1 cellular context compared by ENCODE assay signal in the genomic region with DNA sequence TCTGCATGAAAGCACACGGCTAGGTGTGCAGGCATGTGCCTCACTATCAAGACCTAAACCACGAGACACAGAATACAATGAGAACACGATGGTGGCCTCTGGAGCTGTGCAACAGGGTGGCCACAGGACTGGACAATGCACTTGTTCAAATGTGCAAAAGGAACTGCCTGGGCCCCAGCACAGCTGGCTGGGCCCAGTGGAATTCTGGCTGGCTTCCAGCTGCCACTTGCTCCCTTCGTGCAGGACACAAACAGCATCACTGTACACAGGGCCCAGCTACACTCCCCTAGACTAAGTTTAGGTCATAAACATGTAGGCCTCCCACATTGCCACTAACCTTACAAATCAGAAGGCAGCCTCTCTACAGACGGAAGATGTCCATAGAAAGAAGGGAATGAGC.
TF ChIP-seq lines count a peak whose summit lies in the region.

No MANE protein-coding gene starts in this region.

TF ChIP-seq in HepG2, 621 proteins besides CTCF, POLR2A, EP300 and RAD21 (continued from another document and continues in another):
- peak; percentile 48 for TF ChIP-seq TEAD3 (CRISPR knock-in tag; optimal IDR thresholded peaks at IDR 0.05; ENCODE audit: borderline replicate concordance)
- no peak for TF ChIP-seq ELF1 (CRISPR knock-in tag; IDR thresholded peaks at IDR 0.05)
- no peak for TF ChIP-seq TAF1 (CRISPR knock-in tag; IDR thresholded peaks at IDR 0.05)
- TF ChIP-seq NFYC (CRISPR knock-in tag; IDR thresholded peaks at IDR 0.05): no peak
- no peak for TF ChIP-seq ZNF703 (CRISPR knock-in tag; IDR thresholded peaks at IDR 0.05; ENCODE audit: borderline replicate concordance)
- no peak for TF ChIP-seq ZNF724P (CRISPR knock-in tag; IDR thresholded peaks at IDR 0.05; ENCODE audit: borderline replicate concordance)
- TF ChIP-seq, protein P1, sequence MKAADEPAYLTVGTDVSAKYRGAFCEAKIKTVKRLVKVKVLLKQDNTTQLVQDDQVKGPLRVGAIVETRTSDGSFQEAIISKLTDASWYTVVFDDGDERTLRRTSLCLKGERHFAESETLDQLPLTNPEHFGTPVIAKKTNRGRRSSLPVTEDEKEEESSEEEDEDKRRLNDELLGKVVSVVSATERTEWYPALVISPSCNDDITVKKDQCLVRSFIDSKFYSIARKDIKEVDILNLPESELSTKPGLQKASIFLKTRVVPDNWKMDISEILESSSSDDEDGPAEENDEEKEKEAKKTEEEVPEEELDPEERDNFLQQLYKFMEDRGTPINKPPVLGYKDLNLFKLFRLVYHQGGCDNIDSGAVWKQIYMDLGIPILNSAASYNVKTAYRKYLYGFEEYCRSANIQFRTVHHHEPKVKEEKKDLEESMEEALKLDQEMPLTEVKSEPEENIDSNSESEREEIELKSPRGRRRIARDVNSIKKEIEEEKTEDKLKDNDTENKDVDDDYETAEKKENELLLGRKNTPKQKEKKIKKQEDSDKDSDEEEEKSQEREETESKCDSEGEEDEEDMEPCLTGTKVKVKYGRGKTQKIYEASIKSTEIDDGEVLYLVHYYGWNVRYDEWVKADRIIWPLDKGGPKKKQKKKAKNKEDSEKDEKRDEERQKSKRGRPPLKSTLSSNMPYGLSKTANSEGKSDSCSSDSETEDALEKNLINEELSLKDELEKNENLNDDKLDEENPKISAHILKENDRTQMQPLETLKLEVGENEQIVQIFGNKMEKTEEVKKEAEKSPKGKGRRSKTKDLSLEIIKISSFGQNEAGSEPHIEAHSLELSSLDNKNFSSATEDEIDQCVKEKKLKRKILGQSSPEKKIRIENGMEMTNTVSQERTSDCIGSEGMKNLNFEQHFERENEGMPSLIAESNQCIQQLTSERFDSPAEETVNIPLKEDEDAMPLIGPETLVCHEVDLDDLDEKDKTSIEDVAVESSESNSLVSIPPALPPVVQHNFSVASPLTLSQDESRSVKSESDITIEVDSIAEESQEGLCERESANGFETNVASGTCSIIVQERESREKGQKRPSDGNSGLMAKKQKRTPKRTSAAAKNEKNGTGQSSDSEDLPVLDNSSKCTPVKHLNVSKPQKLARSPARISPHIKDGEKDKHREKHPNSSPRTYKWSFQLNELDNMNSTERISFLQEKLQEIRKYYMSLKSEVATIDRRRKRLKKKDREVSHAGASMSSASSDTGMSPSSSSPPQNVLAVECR (CRISPR knock-in tag; IDR thresholded peaks at IDR 0.05; ENCODE audit: borderline replicate concordance): no peak
- TF ChIP-seq ZFYVE20 (CRISPR knock-in tag; IDR thresholded peaks at IDR 0.05; ENCODE audit: borderline replicate concordance, low read depth): no peak
- no peak for TF ChIP-seq ZFP82 (CRISPR knock-in tag; IDR thresholded peaks at IDR 0.05; ENCODE audit: borderline replicate concordance)
- TF ChIP-seq NAIF1 (CRISPR knock-in tag; IDR thresholded peaks at IDR 0.05; ENCODE audit: borderline replicate concordance): no peak
- no peak for TF ChIP-seq ZNF256 (CRISPR knock-in tag; conservative IDR thresholded peaks at IDR 0.05)
- no peak; the same call in 1 of the 2 replicates for TF ChIP-seq NFKB2 (CRISPR knock-in tag; IDR thresholded peaks at IDR 0.05; ENCODE audit: borderline replicate concordance)
- TF ChIP-seq, protein P2, sequence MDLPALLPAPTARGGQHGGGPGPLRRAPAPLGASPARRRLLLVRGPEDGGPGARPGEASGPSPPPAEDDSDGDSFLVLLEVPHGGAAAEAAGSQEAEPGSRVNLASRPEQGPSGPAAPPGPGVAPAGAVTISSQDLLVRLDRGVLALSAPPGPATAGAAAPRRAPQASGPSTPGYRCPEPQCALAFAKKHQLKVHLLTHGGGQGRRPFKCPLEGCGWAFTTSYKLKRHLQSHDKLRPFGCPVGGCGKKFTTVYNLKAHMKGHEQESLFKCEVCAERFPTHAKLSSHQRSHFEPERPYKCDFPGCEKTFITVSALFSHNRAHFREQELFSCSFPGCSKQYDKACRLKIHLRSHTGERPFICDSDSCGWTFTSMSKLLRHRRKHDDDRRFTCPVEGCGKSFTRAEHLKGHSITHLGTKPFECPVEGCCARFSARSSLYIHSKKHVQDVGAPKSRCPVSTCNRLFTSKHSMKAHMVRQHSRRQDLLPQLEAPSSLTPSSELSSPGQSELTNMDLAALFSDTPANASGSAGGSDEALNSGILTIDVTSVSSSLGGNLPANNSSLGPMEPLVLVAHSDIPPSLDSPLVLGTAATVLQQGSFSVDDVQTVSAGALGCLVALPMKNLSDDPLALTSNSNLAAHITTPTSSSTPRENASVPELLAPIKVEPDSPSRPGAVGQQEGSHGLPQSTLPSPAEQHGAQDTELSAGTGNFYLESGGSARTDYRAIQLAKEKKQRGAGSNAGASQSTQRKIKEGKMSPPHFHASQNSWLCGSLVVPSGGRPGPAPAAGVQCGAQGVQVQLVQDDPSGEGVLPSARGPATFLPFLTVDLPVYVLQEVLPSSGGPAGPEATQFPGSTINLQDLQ (CRISPR knock-in tag; IDR thresholded peaks at IDR 0.05): no peak
- TF ChIP-seq JUN (CRISPR knock-in tag; IDR thresholded peaks at IDR 0.05): no peak
- TF ChIP-seq SRSF1 (optimal IDR thresholded peaks at IDR 0.05; ENCODE audit: low read depth, low read length): no peak
- peak; percentile 24; the same call in 1 of the 2 replicates for TF ChIP-seq ZMYM2 (CRISPR knock-in tag; IDR thresholded peaks at IDR 0.05)
- TF ChIP-seq, protein P3, sequence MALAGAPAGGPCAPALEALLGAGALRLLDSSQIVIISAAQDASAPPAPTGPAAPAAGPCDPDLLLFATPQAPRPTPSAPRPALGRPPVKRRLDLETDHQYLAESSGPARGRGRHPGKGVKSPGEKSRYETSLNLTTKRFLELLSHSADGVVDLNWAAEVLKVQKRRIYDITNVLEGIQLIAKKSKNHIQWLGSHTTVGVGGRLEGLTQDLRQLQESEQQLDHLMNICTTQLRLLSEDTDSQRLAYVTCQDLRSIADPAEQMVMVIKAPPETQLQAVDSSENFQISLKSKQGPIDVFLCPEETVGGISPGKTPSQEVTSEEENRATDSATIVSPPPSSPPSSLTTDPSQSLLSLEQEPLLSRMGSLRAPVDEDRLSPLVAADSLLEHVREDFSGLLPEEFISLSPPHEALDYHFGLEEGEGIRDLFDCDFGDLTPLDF (CRISPR knock-in tag; IDR thresholded peaks at IDR 0.05): no peak
- peak; percentile 34; the same call in 1 of the 2 replicates for TF ChIP-seq ZNF605 (CRISPR knock-in tag; IDR thresholded peaks at IDR 0.05)
- TF ChIP-seq, protein P4, sequence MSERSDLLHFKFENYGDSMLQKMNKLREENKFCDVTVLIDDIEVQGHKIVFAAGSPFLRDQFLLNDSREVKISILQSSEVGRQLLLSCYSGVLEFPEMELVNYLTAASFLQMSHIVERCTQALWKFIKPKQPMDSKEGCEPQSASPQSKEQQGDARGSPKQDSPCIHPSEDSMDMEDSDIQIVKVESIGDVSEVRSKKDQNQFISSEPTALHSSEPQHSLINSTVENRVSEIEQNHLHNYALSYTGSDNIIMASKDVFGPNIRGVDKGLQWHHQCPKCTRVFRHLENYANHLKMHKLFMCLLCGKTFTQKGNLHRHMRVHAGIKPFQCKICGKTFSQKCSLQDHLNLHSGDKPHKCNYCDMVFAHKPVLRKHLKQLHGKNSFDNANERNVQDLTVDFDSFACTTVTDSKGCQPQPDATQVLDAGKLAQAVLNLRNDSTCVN (CRISPR knock-in tag; IDR thresholded peaks at IDR 0.05; ENCODE audit: borderline replicate concordance): no peak; the same call in 1 of the 2 replicates
- no peak for TF ChIP-seq MIER2 (CRISPR knock-in tag; IDR thresholded peaks at IDR 0.05)
- TF ChIP-seq, protein P5, sequence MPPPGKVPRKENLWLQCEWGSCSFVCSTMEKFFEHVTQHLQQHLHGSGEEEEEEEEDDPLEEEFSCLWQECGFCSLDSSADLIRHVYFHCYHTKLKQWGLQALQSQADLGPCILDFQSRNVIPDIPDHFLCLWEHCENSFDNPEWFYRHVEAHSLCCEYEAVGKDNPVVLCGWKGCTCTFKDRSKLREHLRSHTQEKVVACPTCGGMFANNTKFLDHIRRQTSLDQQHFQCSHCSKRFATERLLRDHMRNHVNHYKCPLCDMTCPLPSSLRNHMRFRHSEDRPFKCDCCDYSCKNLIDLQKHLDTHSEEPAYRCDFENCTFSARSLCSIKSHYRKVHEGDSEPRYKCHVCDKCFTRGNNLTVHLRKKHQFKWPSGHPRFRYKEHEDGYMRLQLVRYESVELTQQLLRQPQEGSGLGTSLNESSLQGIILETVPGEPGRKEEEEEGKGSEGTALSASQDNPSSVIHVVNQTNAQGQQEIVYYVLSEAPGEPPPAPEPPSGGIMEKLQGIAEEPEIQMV (CRISPR knock-in tag; IDR thresholded peaks at IDR 0.05; ENCODE audit: low read depth): no peak
- no peak for TF ChIP-seq ZNF17 (CRISPR knock-in tag; IDR thresholded peaks at IDR 0.05)
- TF ChIP-seq FOXK1 (CRISPR knock-in tag; IDR thresholded peaks at IDR 0.05; ENCODE audit: borderline replicate concordance, low read depth): no peak
- TF ChIP-seq ZNF382 (CRISPR knock-in tag; IDR thresholded peaks at IDR 0.05; ENCODE audit: borderline replicate concordance): no peak
- no peak for TF ChIP-seq NR2C2 (CRISPR knock-in tag; IDR thresholded peaks at IDR 0.05; ENCODE audit: borderline replicate concordance)
- no peak for TF ChIP-seq MAFG (CRISPR knock-in tag; IDR thresholded peaks at IDR 0.05)
- no peak for TF ChIP-seq POLR2G (IDR thresholded peaks at IDR 0.05; ENCODE audit: low read depth, low read length)
- no peak for TF ChIP-seq ZNF510 (CRISPR knock-in tag; IDR thresholded peaks at IDR 0.05; ENCODE audit: low read depth)
- TF ChIP-seq ZNF546 (CRISPR knock-in tag; conservative IDR thresholded peaks at IDR 0.05): no peak
- TF ChIP-seq SSRP1 (CRISPR knock-in tag; IDR thresholded peaks at IDR 0.05): no peak
- TF ChIP-seq MXI1 (IDR thresholded peaks at IDR 0.05; ENCODE audit: borderline replicate concordance, low read depth, low read length): no peak
- peak; percentile 69; the same call in 1 of the 2 replicates for TF ChIP-seq SOX5 (CRISPR knock-in tag; IDR thresholded peaks at IDR 0.05; ENCODE audit: borderline replicate concordance)
- TF ChIP-seq STAG1 (CRISPR knock-in tag; IDR thresholded peaks at IDR 0.05): no peak
- no peak for TF ChIP-seq ZNF143 (CRISPR knock-in tag; IDR thresholded peaks at IDR 0.05)
- TF ChIP-seq ZNF530 (CRISPR knock-in tag; IDR thresholded peaks at IDR 0.05; ENCODE audit: low read depth): no peak
- TF ChIP-seq, protein P6, sequence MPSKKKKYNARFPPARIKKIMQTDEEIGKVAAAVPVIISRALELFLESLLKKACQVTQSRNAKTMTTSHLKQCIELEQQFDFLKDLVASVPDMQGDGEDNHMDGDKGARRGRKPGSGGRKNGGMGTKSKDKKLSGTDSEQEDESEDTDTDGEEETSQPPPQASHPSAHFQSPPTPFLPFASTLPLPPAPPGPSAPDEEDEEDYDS (CRISPR knock-in tag; IDR thresholded peaks at IDR 0.05): no peak
- no peak for TF ChIP-seq ZFP90 (CRISPR knock-in tag; IDR thresholded peaks at IDR 0.05; ENCODE audit: borderline replicate concordance)
- TF ChIP-seq GABPB1 (CRISPR knock-in tag; IDR thresholded peaks at IDR 0.05): no peak
- TF ChIP-seq, protein P7, sequence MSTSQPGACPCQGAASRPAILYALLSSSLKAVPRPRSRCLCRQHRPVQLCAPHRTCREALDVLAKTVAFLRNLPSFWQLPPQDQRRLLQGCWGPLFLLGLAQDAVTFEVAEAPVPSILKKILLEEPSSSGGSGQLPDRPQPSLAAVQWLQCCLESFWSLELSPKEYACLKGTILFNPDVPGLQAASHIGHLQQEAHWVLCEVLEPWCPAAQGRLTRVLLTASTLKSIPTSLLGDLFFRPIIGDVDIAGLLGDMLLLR (CRISPR knock-in tag; IDR thresholded peaks at IDR 0.05): no peak
- TF ChIP-seq NFIB (CRISPR knock-in tag; IDR thresholded peaks at IDR 0.05; ENCODE audit: borderline replicate concordance): no peak
- TF ChIP-seq NCOA1 (CRISPR knock-in tag; IDR thresholded peaks at IDR 0.05): no peak
- TF ChIP-seq FOSL1 (CRISPR knock-in tag; IDR thresholded peaks at IDR 0.05; ENCODE audit: borderline replicate concordance): no peak
- TF ChIP-seq, protein P8, sequence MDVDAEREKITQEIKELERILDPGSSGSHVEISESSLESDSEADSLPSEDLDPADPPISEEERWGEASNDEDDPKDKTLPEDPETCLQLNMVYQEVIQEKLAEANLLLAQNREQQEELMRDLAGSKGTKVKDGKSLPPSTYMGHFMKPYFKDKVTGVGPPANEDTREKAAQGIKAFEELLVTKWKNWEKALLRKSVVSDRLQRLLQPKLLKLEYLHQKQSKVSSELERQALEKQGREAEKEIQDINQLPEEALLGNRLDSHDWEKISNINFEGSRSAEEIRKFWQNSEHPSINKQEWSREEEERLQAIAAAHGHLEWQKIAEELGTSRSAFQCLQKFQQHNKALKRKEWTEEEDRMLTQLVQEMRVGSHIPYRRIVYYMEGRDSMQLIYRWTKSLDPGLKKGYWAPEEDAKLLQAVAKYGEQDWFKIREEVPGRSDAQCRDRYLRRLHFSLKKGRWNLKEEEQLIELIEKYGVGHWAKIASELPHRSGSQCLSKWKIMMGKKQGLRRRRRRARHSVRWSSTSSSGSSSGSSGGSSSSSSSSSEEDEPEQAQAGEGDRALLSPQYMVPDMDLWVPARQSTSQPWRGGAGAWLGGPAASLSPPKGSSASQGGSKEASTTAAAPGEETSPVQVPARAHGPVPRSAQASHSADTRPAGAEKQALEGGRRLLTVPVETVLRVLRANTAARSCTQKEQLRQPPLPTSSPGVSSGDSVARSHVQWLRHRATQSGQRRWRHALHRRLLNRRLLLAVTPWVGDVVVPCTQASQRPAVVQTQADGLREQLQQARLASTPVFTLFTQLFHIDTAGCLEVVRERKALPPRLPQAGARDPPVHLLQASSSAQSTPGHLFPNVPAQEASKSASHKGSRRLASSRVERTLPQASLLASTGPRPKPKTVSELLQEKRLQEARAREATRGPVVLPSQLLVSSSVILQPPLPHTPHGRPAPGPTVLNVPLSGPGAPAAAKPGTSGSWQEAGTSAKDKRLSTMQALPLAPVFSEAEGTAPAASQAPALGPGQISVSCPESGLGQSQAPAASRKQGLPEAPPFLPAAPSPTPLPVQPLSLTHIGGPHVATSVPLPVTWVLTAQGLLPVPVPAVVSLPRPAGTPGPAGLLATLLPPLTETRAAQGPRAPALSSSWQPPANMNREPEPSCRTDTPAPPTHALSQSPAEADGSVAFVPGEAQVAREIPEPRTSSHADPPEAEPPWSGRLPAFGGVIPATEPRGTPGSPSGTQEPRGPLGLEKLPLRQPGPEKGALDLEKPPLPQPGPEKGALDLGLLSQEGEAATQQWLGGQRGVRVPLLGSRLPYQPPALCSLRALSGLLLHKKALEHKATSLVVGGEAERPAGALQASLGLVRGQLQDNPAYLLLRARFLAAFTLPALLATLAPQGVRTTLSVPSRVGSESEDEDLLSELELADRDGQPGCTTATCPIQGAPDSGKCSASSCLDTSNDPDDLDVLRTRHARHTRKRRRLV (CRISPR knock-in tag; IDR thresholded peaks at IDR 0.05): no peak
- no peak for TF ChIP-seq NKX3-1 (CRISPR knock-in tag; IDR thresholded peaks at IDR 0.05)
- no peak for TF ChIP-seq LCORL (IDR thresholded peaks at IDR 0.05)
- TF ChIP-seq LCORL (CRISPR knock-in tag; IDR thresholded peaks at IDR 0.05): no peak
- no peak for TF ChIP-seq HNF4A (CRISPR knock-in tag; IDR thresholded peaks at IDR 0.05)
